In genomic region chr3:16916840-16917239, GRCh38 we compare ENCODE assay signal across 16 cellular contexts. TPM values are rescaled to one million over a fixed set of nuclear protein-coding genes. Genes with fewer than 3 reads are reported as not detected.
DNase-seq lines count a peak whose midpoint lies in the region; FAIRE-seq and TF ChIP-seq lines count a peak whose summit lies in the region.
"Had no signal": no experiment of that assay in that cellular context is flagged by ENCODE, and none has a peak within 500 bp of the region (broad histone marks: within the 10 kb centered on the region; RNA-seq: fewer than 3 reads in every experiment).

No MANE protein-coding gene starts in this region.

- H3K9me3 ChIP-seq in astrocyte (ENCODE audit: insufficient read depth, low read depth, low read length) (no peaks in the 10 kb centered on the region), HAP-1 (no peaks in the 10 kb centered on the region), thyroid gland (no peaks in the 10 kb centered on the region)
- H3K9me3 ChIP-seq: BLaER1, pancreas had no signal

- FAIRE-seq in astrocyte (lab: Jason Lieb, UNC), result no peak
- no peak for FAIRE-seq in frontal cortex (lab: Jason Lieb, UNC)
- FAIRE-seq: pancreas had no signal

- no peak for TF ChIP-seq POLR2A in thyroid gland (IDR thresholded peaks at IDR 0.05)

- peak overlapping the region; percentile 58 for H3K4me2 ChIP-seq in astrocyte (ENCODE audit: low read length)
- H3K4me2 ChIP-seq: BLaER1 had no signal

- H3K27ac Mint-ChIP-seq in astrocyte (ENCODE audit: unreplicated experiment), result no peak overlapping the region
- H3K27ac Mint-ChIP-seq in stimulated activated naive CD8-positive, alpha-beta T cell treated with anti-CD3 and anti-CD28 coated beads, Interleukin-15, Interleukin-2, amounts not matched to agents 100 ng/mL and 50 ng/mL, for 24 hours, result peak overlapping the region; percentile 98
- H3K27ac Mint-ChIP-seq: activated naive CD4-positive, alpha-beta T cell treated with anti-CD3 and anti-CD28 coated beads, Interleukin-2, amount 10 ng/mL, durations not matched to agents 7 days and 5 days had no signal

- no peaks in the 10 kb centered on the region for H3K36me3 Mint-ChIP-seq in astrocyte (ENCODE audit: low read depth, unreplicated experiment)
- no peaks in the 10 kb centered on the region for H3K36me3 Mint-ChIP-seq in stimulated activated naive CD8-positive, alpha-beta T cell treated with anti-CD3 and anti-CD28 coated beads, Interleukin-15, Interleukin-2, amounts not matched to agents 100 ng/mL and 50 ng/mL, for 24 hours (ENCODE audit: low read depth)

- intact Hi-C loops in thyroid gland (cut with DNase I), result no loop called here

- WGBS in thyroid gland, 2 donors, result 57 to 64% methylated on average over 5 of the region's 5 CpGs

- H3K4me3 ChIP-seq in astrocyte (ENCODE audit: insufficient read depth, low read depth, low read length) (no peak overlapping the region), HAP-1 (no peak overlapping the region), thyroid gland (replicated peaks in 1 of 3) (no peak overlapping the region)
- H3K4me3 ChIP-seq: BLaER1, pancreas, SK-N-MC had no signal

- in situ Hi-C loops in HAP-1 (cut with MboI; ENCODE audit: low sequenced_read_pairs), result no loop called here

- H3K4me3 Mint-ChIP-seq in astrocyte (ENCODE audit: unreplicated experiment), result no peak overlapping the region
- peak overlapping the region; percentile 69 for H3K4me3 Mint-ChIP-seq in stimulated activated naive CD8-positive, alpha-beta T cell treated with anti-CD3 and anti-CD28 coated beads, Interleukin-15, Interleukin-2, amounts not matched to agents 100 ng/mL and 50 ng/mL, for 24 hours
- H3K4me3 Mint-ChIP-seq: activated naive CD4-positive, alpha-beta T cell treated with anti-CD3 and anti-CD28 coated beads, Interleukin-2, amount 10 ng/mL, durations not matched to agents 7 days and 5 days had no signal

- peaks cover 12% of the 10 kb centered on the region for H3K4me1 Mint-ChIP-seq in astrocyte (ENCODE audit: low read depth, unreplicated experiment)
- H3K4me1 Mint-ChIP-seq in stimulated activated naive CD8-positive, alpha-beta T cell treated with anti-CD3 and anti-CD28 coated beads, Interleukin-15, Interleukin-2, amounts not matched to agents 100 ng/mL and 50 ng/mL, for 24 hours (ENCODE audit: low read depth), result peaks cover 88% of the 10 kb centered on the region

- no peaks in the 10 kb centered on the region for H3K27me3 ChIP-seq in astrocyte (ENCODE audit: insufficient read depth, low read length)
- no peaks in the 10 kb centered on the region for H3K27me3 ChIP-seq in HAP-1 (ENCODE audit: low read depth)
- no peaks in the 10 kb centered on the region for H3K27me3 ChIP-seq in thyroid gland
- H3K27me3 ChIP-seq: BLaER1, foreskin keratinocyte, pancreas had no signal

- H3K79me2 ChIP-seq in astrocyte (ENCODE audit: insufficient read depth, low read length), result peaks cover 4% of the 10 kb centered on the region

- no peaks in the 10 kb centered on the region for H3K9me3 Mint-ChIP-seq in astrocyte (ENCODE audit: unreplicated experiment)
- no peaks in the 10 kb centered on the region for H3K9me3 Mint-ChIP-seq in stimulated activated naive CD8-positive, alpha-beta T cell treated with anti-CD3 and anti-CD28 coated beads, Interleukin-15, Interleukin-2, amounts not matched to agents 100 ng/mL and 50 ng/mL, for 24 hours
- H3K9me3 Mint-ChIP-seq: activated naive CD4-positive, alpha-beta T cell treated with anti-CD3 and anti-CD28 coated beads, Interleukin-2, amount 10 ng/mL, durations not matched to agents 7 days and 5 days had no signal

- TF ChIP-seq CTCF in astrocyte (IDR thresholded peaks at IDR 0.05; ENCODE audit: insufficient read depth, low read depth, low read length) (no peak), thyroid gland (IDR thresholded peaks at IDR 0.05) (no peak)

- peak overlapping the region; percentile 0 for H3K9ac ChIP-seq in astrocyte (ENCODE audit: low read length)
- H3K9ac ChIP-seq: BLaER1 had no signal

- peak overlapping the region; percentile 66 for H3K27ac ChIP-seq in astrocyte (ENCODE audit: low read depth, low read length)
- no peak overlapping the region for H3K27ac ChIP-seq in thyroid gland
- H3K27ac ChIP-seq: BLaER1, foreskin keratinocyte, pancreas, SK-N-MC had no signal

- H2AFZ ChIP-seq in astrocyte (ENCODE audit: low read depth, low read length), result no peak overlapping the region

- no peaks in the 10 kb centered on the region for H3K27me3 Mint-ChIP-seq in astrocyte (ENCODE audit: low read depth, unreplicated experiment)
- no peaks in the 10 kb centered on the region for H3K27me3 Mint-ChIP-seq in stimulated activated naive CD8-positive, alpha-beta T cell treated with anti-CD3 and anti-CD28 coated beads, Interleukin-15, Interleukin-2, amounts not matched to agents 100 ng/mL and 50 ng/mL, for 24 hours
- H3K27me3 Mint-ChIP-seq: activated naive CD4-positive, alpha-beta T cell treated with anti-CD3 and anti-CD28 coated beads, Interleukin-2, amount 10 ng/mL, durations not matched to agents 7 days and 5 days had no signal

- H3K4me1 ChIP-seq in astrocyte (ENCODE audit: insufficient read depth, low read length) (peaks cover 10% of the 10 kb centered on the region), HAP-1 (peaks cover 19% of the 10 kb centered on the region), thyroid gland (no peaks in the 10 kb centered on the region)
- H3K4me1 ChIP-seq: foreskin keratinocyte had no signal

- no peaks in the 10 kb centered on the region for H3K36me3 ChIP-seq in astrocyte (ENCODE audit: insufficient read depth, low read length)
- H3K36me3 ChIP-seq in HAP-1 (replicated peaks), result no peaks in the 10 kb centered on the region
- H3K36me3 ChIP-seq in thyroid gland, result no peaks in the 10 kb centered on the region
- H3K36me3 ChIP-seq: BLaER1, pancreas had no signal

- DNase-seq in stimulated activated CD4-positive, alpha-beta T cell treated with anti-CD3 and anti-CD28 coated beads, Interleukin-15, amount 100 ng/mL, for 24 hours, result peak; percentile 35
- DNase-seq in stimulated activated CD4-positive, alpha-beta T cell treated with anti-CD3 and anti-CD28 coated beads, Interleukin-2, amount 100 ng/mL, for 48 hours, result no peak
- no peak for DNase-seq in astrocyte (ENCODE audit: low read depth)
- peak; percentile 39 for DNase-seq in iris pigment epithelial cell (ENCODE audit: low read depth)
- no peak for DNase-seq in HAP-1 (ENCODE audit: low spot score in 2 of 2)
- no peak for DNase-seq in thyroid gland
- no peak for DNase-seq in frontal cortex (ENCODE audit: low spot score in 2 of 2)
- DNase-seq: activated CD4-positive, alpha-beta T cell treated with anti-CD3 and anti-CD28 coated beads for 1 hour; activated naive CD4-positive, alpha-beta T cell treated with anti-CD3 and anti-CD28 coated beads, Interleukin-2, amount 10 ng/mL, durations not matched to agents 7 days and 5 days; GF-D8; NCI-H82; pancreas had no signal

- peaks cover 3% of the 10 kb centered on the region for H4K20me1 ChIP-seq in astrocyte (ENCODE audit: insufficient read depth, low read length)

RNA-seq across cellular contexts. Expression of gene PLCL2, which starts 32.1 kb away (rescaled TPM):
- total RNA-seq in astrocyte (3.1 and 3.9 TPM in 2 replicates), thyroid gland (10 to 100 TPM in 2 of 4 donors, 1 to 10 TPM in 2; 6.3 to 15.3 (median 9.3) TPM), frontal cortex (122 TPM)

Comparison
In these comparisons a context has a peak if more than half of its experiments do, and no peak if none do; other contexts are left out.
1. DNase-seq: peak in stimulated activated CD4-positive, alpha-beta T cell treated with anti-CD3 and anti-CD28 coated beads, Interleukin-15, amount 100 ng/mL, for 24 hours (single experiment) and iris pigment epithelial cell (single experiment); none in stimulated activated CD4-positive, alpha-beta T cell treated with anti-CD3 and anti-CD28 coated beads, Interleukin-2, amount 100 ng/mL, for 48 hours (0 of 2), astrocyte (single experiment), HAP-1 (0 of 2), thyroid gland (0 of 2) and frontal cortex (0 of 2).